Comparison of ENCODE assay signal across 14 cellular contexts in genomic region chrX:66017659-66018170, GRCh38. TPM values are rescaled to one million over a fixed set of nuclear protein-coding genes. Genes with fewer than 3 reads are reported as not detected.
DNase-seq lines count a peak whose midpoint lies in the region; ATAC-seq and TF ChIP-seq lines count a peak whose summit lies in the region.
"Had no signal": no experiment of that assay in that cellular context is flagged by ENCODE, and none has a peak within 500 bp of the region (broad histone marks: within the 10 kb centered on the region; RNA-seq: fewer than 3 reads in every experiment).

No MANE protein-coding gene starts in this region.

- no peaks in the 10 kb centered on the region for H3K9me3 Mint-ChIP-seq in activated CD8-positive, alpha-beta T cell treated with anti-CD3 and anti-CD28 coated beads, Interleukin-2, amount 10 ng/mL, durations not matched to agents 7 days and 5 days (ENCODE audit: insufficient read depth)
- H3K9me3 Mint-ChIP-seq in progenitor cell of endocrine pancreas (ENCODE audit: low read depth) = peaks cover 35% of the 10 kb centered on the region

- TF ChIP-seq CTCF in GM12864 (IDR thresholded peaks at IDR 0.05; ENCODE audit: low read depth, low read length, missing control alignments) (no peak), progenitor cell of endocrine pancreas (IDR thresholded peaks at IDR 0.05; ENCODE audit: unreplicated experiment) (no peak)

- H3K36me3 ChIP-seq in BLaER1 = no peaks in the 10 kb centered on the region
- H3K36me3 ChIP-seq: breast epithelium had no signal

- H3K27me3 Mint-ChIP-seq in activated CD8-positive, alpha-beta T cell treated with anti-CD3 and anti-CD28 coated beads, Interleukin-2, amount 10 ng/mL, durations not matched to agents 7 days and 5 days (ENCODE audit: low read depth) = no peaks in the 10 kb centered on the region
- H3K27me3 Mint-ChIP-seq in progenitor cell of endocrine pancreas = no peaks in the 10 kb centered on the region

- H3K27ac ChIP-seq in BLaER1 = peak overlapping the region; percentile 5; the same call in 1 of the 2 replicates
- H3K27ac ChIP-seq: breast epithelium had no signal

- H4K20me1 ChIP-seq in BLaER1 = no peaks in the 10 kb centered on the region

- no peak overlapping the region for H3K4me3 ChIP-seq in BLaER1
- peak overlapping the region; percentile 27 for H3K4me3 ChIP-seq in GM12864 (ENCODE audit: low read depth, low read length)
- peak overlapping the region; percentile 70 for H3K4me3 ChIP-seq in mononuclear cell (ENCODE audit: low read length)

- peaks cover 54% of the 10 kb centered on the region for H3K36me3 Mint-ChIP-seq in activated CD8-positive, alpha-beta T cell treated with anti-CD3 and anti-CD28 coated beads, Interleukin-2, amount 10 ng/mL, durations not matched to agents 7 days and 5 days (ENCODE audit: low read depth)
- H3K36me3 Mint-ChIP-seq in progenitor cell of endocrine pancreas (ENCODE audit: insufficient read depth) = no peaks in the 10 kb centered on the region

- DNase-seq in GM12864 (ENCODE audit: low read depth) (no peak), progenitor cell of endocrine pancreas (ENCODE audit: low spot score, unreplicated experiment) (no peak), COLO829 (ENCODE audit: low spot score) (no peak), hippocampal formation (lab: John Stamatoyannopoulos, UW) (no peak)
- no peak for DNase-seq in activated CD8-positive, alpha-beta T cell treated with anti-CD3 and anti-CD28 coated beads, Interleukin-2, amount 10 ng/mL, durations not matched to agents 7 days and 5 days
- DNase-seq: activated T-cell treated with anti-CD3 and anti-CD28 coated beads, Interleukin-2, amount 50 U/mL, for 1 hour; left ventricle myocardium superior; NCI-H526 had no signal

- peaks cover 85% of the 10 kb centered on the region for H3K4me1 Mint-ChIP-seq in activated CD8-positive, alpha-beta T cell treated with anti-CD3 and anti-CD28 coated beads, Interleukin-2, amount 10 ng/mL, durations not matched to agents 7 days and 5 days (ENCODE audit: low read depth)
- H3K4me1 Mint-ChIP-seq in progenitor cell of endocrine pancreas (ENCODE audit: low read depth) = peaks cover 4% of the 10 kb centered on the region

- no peak for ATAC-seq in activated CD8-positive, alpha-beta T cell treated with anti-CD3 and anti-CD28 coated beads, Interleukin-2, amount 10 ng/mL, durations not matched to agents 7 days and 5 days
- ATAC-seq in HG03342 (IDR thresholded peaks at IDR 0.05; ENCODE audit: unreplicated experiment) = no peak
- ATAC-seq: left ventricle myocardium superior, Right ventricle myocardium inferior had no signal

- H3K4me2 ChIP-seq in BLaER1 = peak overlapping the region; percentile 27

- H3K27ac Mint-ChIP-seq in activated CD8-positive, alpha-beta T cell treated with anti-CD3 and anti-CD28 coated beads, Interleukin-2, amount 10 ng/mL, durations not matched to agents 7 days and 5 days = peak overlapping the region; percentile 89
- no peak overlapping the region for H3K27ac Mint-ChIP-seq in progenitor cell of endocrine pancreas

- H3K9ac ChIP-seq in BLaER1 = no peak overlapping the region

- H3K4me3 Mint-ChIP-seq in activated CD8-positive, alpha-beta T cell treated with anti-CD3 and anti-CD28 coated beads, Interleukin-2, amount 10 ng/mL, durations not matched to agents 7 days and 5 days = peak overlapping the region; percentile 68
- no peak overlapping the region for H3K4me3 Mint-ChIP-seq in progenitor cell of endocrine pancreas (ENCODE audit: low read depth)

- H3K27me3 ChIP-seq in BLaER1 (peaks cover 28% of the 10 kb centered on the region), mononuclear cell (ENCODE audit: insufficient read depth, low read length) (no peaks in the 10 kb centered on the region)

- CTCF ChIA-PET in activated CD8-positive, alpha-beta T cell treated with anti-CD3 and anti-CD28 coated beads, Interleukin-2, amount 10 ng/mL, durations not matched to agents 7 days and 5 days (lab: Charles Lee) = interaction anchor here (0.8 to 3.3 kb wide), 12 partner anchors 9 to 711 kb away, joined by 3 to 26 read pairs (median 3); no protein-coding TSS in a partner anchor

- H3K4me1 ChIP-seq in BLaER1 (peaks cover 79% of the 10 kb centered on the region), mononuclear cell (ENCODE audit: insufficient read depth, low read length) (peaks cover 72% of the 10 kb centered on the region)
- H3K4me1 ChIP-seq: breast epithelium had no signal

- POLR2A ChIA-PET in activated CD8-positive, alpha-beta T cell treated with anti-CD3 and anti-CD28 coated beads, Interleukin-2, amount 10 ng/mL, durations not matched to agents 7 days and 5 days (lab: Charles Lee) = interaction anchor here (0.7 to 1.3 kb wide), 2 partner anchors 8 to 13 kb away, joined by 4 read pairs; no protein-coding TSS in a partner anchor

- H3K9me3 ChIP-seq in BLaER1 (no peaks in the 10 kb centered on the region), mononuclear cell (ENCODE audit: low read depth, low read length) (no peaks in the 10 kb centered on the region)
- H3K9me3 ChIP-seq: breast epithelium had no signal

RNA-seq across cellular contexts. Expression of gene VSIG4, which starts 22.2 kb away (rescaled TPM):
- total RNA-seq in activated CD8-positive, alpha-beta T cell treated with anti-CD3 and anti-CD28 coated beads, Interleukin-2, amount 10 ng/mL, durations not matched to agents 7 days and 5 days = not detected
- total RNA-seq in mononuclear cell (1.6 TPM), progenitor cell of endocrine pancreas (not detected in 2 replicates)
- total RNA-seq: M059J had no signal
